Comparison of ENCODE assay signal across 8 cellular contexts in the genomic region with DNA sequence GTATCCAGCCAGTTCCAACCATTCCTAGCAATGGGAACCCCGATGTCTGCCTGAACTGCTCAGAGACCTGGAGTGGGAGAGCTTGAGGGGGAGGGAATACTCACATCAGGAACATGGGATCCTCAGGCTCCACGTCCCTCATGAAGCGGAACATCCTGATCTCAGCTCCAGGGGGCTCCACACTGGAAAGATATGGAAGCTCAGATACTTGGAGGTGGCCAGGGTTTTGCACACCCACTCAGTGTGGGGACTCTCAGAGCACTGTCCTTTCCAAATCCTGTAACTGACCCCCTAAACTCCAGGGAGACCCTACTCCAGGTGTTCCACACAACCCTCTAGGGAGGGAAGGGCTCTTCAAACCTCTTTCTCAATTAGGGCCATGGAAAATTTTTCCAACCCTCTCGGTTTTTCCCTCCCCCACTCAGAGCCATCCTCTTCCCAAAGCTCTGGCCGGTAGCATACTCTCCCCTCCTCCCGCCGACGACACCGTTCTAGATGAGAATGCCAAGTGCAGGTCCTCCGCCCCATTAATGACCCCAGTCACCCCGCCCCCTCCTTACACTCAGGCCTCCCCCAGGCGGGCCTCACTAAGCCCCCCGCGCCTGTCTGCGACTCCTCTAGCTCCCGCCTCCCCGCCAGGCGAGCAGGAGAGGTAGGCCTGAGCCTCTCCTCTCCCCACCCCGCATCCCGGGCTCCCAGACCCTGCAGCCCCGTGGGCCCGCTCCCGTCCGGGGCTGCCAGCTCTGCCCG. TPM values are rescaled to one million over a fixed set of nuclear protein-coding genes. Genes with fewer than 3 reads are reported as not detected.
A peak's percentile ranks its signal among the peaks of the same experiment; 100 is the strongest.
DNase-seq lines count a peak whose midpoint lies in the region; ATAC-seq and TF ChIP-seq lines count a peak whose summit lies in the region.

No MANE protein-coding gene starts in this region.

- 8 to 9% methylated on average over 10 to 15 of the region's 25 CpGs for WGBS in thyroid gland, 2 donors

- peaks cover 8% of the 10 kb centered on the region for H3K36me3 ChIP-seq in Caco-2 (ENCODE audit: control insufficient read depth, insufficient read depth, low read length)
- H3K36me3 ChIP-seq in thyroid gland, result peaks cover 37 to 39% of the 10 kb centered on the region in 2 donors

- POLR2A ChIA-PET in Caco-2 (lab: Charles Lee), result interaction anchor here (0.5 to 3.1 kb wide), 15 partner anchors 9 to 1011 kb away, joined by 3 to 60 read pairs (median 9); a partner anchor contains a TSS

- peak overlapping the region; percentile 94 for H3K27ac Mint-ChIP-seq in Caco-2 (ENCODE audit: unreplicated experiment)
- peak overlapping the region; percentile 98 for H3K27ac Mint-ChIP-seq in effector memory CD8-positive, alpha-beta T cell

- ATAC-seq in HG03139 (IDR thresholded peaks at IDR 0.05; ENCODE audit: unreplicated experiment), result peak; percentile 3
- peak; percentile 56 for ATAC-seq in SK-N-SH treated with all-trans-retinoic acid at 6 μM for 48 hours
- ATAC-seq in effector memory CD8-positive, alpha-beta T cell (replicated peaks), result peak; percentile 0
- no peak for ATAC-seq in HG02938 (IDR thresholded peaks at IDR 0.05; ENCODE audit: unreplicated experiment)
- no peak for ATAC-seq in HG03159 (IDR thresholded peaks at IDR 0.05; ENCODE audit: unreplicated experiment)

- peaks cover 62% of the 10 kb centered on the region for H3K36me3 Mint-ChIP-seq in Caco-2 (ENCODE audit: insufficient read depth, unreplicated experiment)
- H3K36me3 Mint-ChIP-seq in effector memory CD8-positive, alpha-beta T cell (ENCODE audit: insufficient read depth), result peaks cover 43% of the 10 kb centered on the region

- peak overlapping the region; percentile 98 to 99 (median 99) for H3K27ac ChIP-seq in thyroid gland

- H3K9me3 ChIP-seq in Caco-2 (no peaks in the 10 kb centered on the region), thyroid gland (no peaks in the 10 kb centered on the region)

- intact Hi-C loops in Caco-2 (cut with micrococcal nuclease; ENCODE audit: unreplicated experiment) (loop anchor here (2.0 kb wide), 1 partner anchor 82 kb away; no protein-coding TSS in a partner anchor), thyroid gland (cut with DNase I) (no loop called here)

- H3K9me3 Mint-ChIP-seq in Caco-2 (ENCODE audit: unreplicated experiment), result no peaks in the 10 kb centered on the region
- H3K9me3 Mint-ChIP-seq in effector memory CD8-positive, alpha-beta T cell, result no peaks in the 10 kb centered on the region

- TF ChIP-seq CTCF in Caco-2 (IDR thresholded peaks at IDR 0.05; ENCODE audit: insufficient read depth in 1 of 2, low read depth in 1 of 2, low read length in 1 of 2, severe bottlenecking in 1 of 2, unreplicated experiment in 1 of 2) (peak; percentile 25 to 37), thyroid gland (IDR thresholded peaks at IDR 0.05) (no peak)

- peaks cover 11% of the 10 kb centered on the region for H3K4me1 Mint-ChIP-seq in Caco-2 (ENCODE audit: low read depth, unreplicated experiment)
- peaks cover 14 to 17% of the 10 kb centered on the region in 2 donors for H3K4me1 Mint-ChIP-seq in effector memory CD8-positive, alpha-beta T cell (ENCODE audit: low read depth in 2 of 2)

- peaks cover 16% of the 10 kb centered on the region for H3K4me1 ChIP-seq in Caco-2
- H3K4me1 ChIP-seq in thyroid gland, result peaks cover 4 to 16% of the 10 kb centered on the region in 2 donors

- no peaks in the 10 kb centered on the region for H3K27me3 Mint-ChIP-seq in Caco-2 (ENCODE audit: insufficient read depth, unreplicated experiment)
- no peaks in the 10 kb centered on the region for H3K27me3 Mint-ChIP-seq in effector memory CD8-positive, alpha-beta T cell

- BruUV-seq in Caco-2 (replicated peaks; lab: Mats Ljungman, UMichigan), result TSS peak; percentile 23

- TF ChIP-seq POLR2A in thyroid gland (IDR thresholded peaks at IDR 0.05), result no peak

- H3K27me3 ChIP-seq in Caco-2 (replicated peaks; ENCODE audit: control insufficient read depth, insufficient read depth, low read length) (no peaks in the 10 kb centered on the region), thyroid gland (no peaks in the 10 kb centered on the region)

- CTCF ChIA-PET in Caco-2 (lab: Charles Lee), result interaction anchor here (0.6 to 4.5 kb wide), 27 partner anchors 9 to 138 kb away, joined by 3 to 135 read pairs (median 6); a partner anchor contains a TSS

- peak overlapping the region; percentile 97 for H3K4me3 ChIP-seq in Caco-2 (ENCODE audit: low read depth, low read length)
- peak overlapping the region; percentile 63 to 96 (median 86) for H3K4me3 ChIP-seq in thyroid gland (replicated peaks in 1 of 3)

- DNase-seq in Caco-2 (peak; percentile 54 to 71), middle frontal gyrus (ENCODE audit: extremely low spot score, low spot score) (peak; percentile 29), thyroid gland (peak; percentile 47 to 60)
- no peak for DNase-seq in effector memory CD8-positive, alpha-beta T cell

- H3K4me3 Mint-ChIP-seq in Caco-2 (ENCODE audit: unreplicated experiment), result peak overlapping the region; percentile 90
- H3K4me3 Mint-ChIP-seq in effector memory CD8-positive, alpha-beta T cell, result peak overlapping the region; percentile 94 to 96

TF ChIP-seq in SK-N-SH treated with all-trans-retinoic acid at 6 μM for 48 hours, 23 proteins besides CTCF, POLR2A, EP300 and RAD21:
- TF ChIP-seq, protein P1, sequence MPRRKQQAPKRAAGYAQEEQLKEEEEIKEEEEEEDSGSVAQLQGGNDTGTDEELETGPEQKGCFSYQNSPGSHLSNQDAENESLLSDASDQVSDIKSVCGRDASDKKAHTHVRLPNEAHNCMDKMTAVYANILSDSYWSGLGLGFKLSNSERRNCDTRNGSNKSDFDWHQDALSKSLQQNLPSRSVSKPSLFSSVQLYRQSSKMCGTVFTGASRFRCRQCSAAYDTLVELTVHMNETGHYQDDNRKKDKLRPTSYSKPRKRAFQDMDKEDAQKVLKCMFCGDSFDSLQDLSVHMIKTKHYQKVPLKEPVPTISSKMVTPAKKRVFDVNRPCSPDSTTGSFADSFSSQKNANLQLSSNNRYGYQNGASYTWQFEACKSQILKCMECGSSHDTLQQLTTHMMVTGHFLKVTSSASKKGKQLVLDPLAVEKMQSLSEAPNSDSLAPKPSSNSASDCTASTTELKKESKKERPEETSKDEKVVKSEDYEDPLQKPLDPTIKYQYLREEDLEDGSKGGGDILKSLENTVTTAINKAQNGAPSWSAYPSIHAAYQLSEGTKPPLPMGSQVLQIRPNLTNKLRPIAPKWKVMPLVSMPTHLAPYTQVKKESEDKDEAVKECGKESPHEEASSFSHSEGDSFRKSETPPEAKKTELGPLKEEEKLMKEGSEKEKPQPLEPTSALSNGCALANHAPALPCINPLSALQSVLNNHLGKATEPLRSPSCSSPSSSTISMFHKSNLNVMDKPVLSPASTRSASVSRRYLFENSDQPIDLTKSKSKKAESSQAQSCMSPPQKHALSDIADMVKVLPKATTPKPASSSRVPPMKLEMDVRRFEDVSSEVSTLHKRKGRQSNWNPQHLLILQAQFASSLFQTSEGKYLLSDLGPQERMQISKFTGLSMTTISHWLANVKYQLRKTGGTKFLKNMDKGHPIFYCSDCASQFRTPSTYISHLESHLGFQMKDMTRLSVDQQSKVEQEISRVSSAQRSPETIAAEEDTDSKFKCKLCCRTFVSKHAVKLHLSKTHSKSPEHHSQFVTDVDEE (CRISPR knock-in tag; IDR thresholded peaks at IDR 0.05), result no peak
- TF ChIP-seq PPARA (CRISPR knock-in tag; IDR thresholded peaks at IDR 0.05; ENCODE audit: borderline replicate concordance), result no peak
- TF ChIP-seq SNAI2 (CRISPR knock-in tag; IDR thresholded peaks at IDR 0.05), result no peak
- no peak for TF ChIP-seq ZFP30 (CRISPR knock-in tag; IDR thresholded peaks at IDR 0.05)

RNA-seq across cellular contexts. Expression of a gene that starts 0.6 kb away (rescaled TPM):
- total RNA-seq in Caco-2 (2022) (303 and 309 TPM in 2 replicates), thyroid gland (100 to 1,000 TPM; 110 to 253 (median 196) TPM)

RNA-seq across cellular contexts. Expression of a gene that starts 13.8 kb away (rescaled TPM):
- total RNA-seq in Caco-2 (2022), result 264 and 285 TPM in 2 replicates
- 100 to 1,000 TPM in 2 of 4 donors, 10 to 100 TPM in 2; 60.0 to 186 (median 103) TPM for total RNA-seq in thyroid gland

RNA-seq across cellular contexts. Expression of a gene that starts 20.0 kb away (rescaled TPM):
- total RNA-seq in Caco-2 (2022) (1.9 and 3.2 TPM in 2 replicates), thyroid gland (under 1 TPM in 1 of 4 donors, not detected in 3; 0.13 TPM)

RNA-seq across cellular contexts. Expression of a gene that starts 28.5 kb away (rescaled TPM):
- total RNA-seq in Caco-2 (2022) (56.8 and 61.9 TPM in 2 replicates), thyroid gland (10 to 100 TPM; 44.5 to 86.7 (median 63.1) TPM)

RNA-seq across cellular contexts. Expression of a gene that starts 37.0 kb away (rescaled TPM):
- not detected in 2 replicates for total RNA-seq in Caco-2 (2022)
- total RNA-seq in thyroid gland, result 1 to 10 TPM; 3.5 to 8.1 (median 3.9) TPM

Comparison
In these comparisons a context has a peak if more than half of its experiments do, and no peak if none do; other contexts are left out.
1. DNase-seq: peak in Caco-2 (2 of 2), middle frontal gyrus (single experiment) and thyroid gland (2 of 2); none in effector memory CD8-positive, alpha-beta T cell (0 of 3).
2. CTCF ChIP-seq: peak in Caco-2 (2 of 2); none in thyroid gland (0 of 6).
3. ATAC-seq: peak in HG03139 (single experiment), SK-N-SH treated with all-trans-retinoic acid at 6 μM for 48 hours (single experiment) and effector memory CD8-positive, alpha-beta T cell (single experiment); none in HG02938 (single experiment) and HG03159 (single experiment).